ENCODE assay signal across 8 cellular contexts in the genomic region with DNA sequence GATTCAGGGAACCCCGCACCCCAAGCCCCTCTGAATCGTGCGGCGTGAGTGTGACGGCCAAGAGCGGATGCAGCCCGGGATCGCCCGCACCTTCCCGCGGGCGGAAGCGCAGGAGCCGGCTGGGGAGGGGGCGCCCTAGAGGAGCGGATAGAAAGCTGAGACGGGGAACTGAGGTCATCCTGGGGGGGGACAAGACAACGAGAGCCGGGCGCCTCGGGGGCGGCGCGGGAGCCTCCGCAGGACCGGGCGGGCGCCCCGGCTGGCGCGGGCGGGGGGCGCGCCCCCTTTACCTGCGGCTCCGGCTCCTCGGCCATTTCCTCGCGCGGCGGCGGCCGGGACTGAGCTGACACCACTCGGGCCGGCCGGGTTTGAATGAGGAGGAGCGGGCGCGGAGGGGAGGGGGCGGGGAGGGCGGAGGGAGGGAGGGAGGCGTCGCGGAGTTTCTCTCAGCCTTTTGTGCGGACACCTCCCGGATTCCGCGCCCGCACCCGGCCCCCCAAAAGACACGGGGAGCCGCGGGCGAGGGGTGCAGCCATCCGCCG. TPM values are rescaled to one million over a fixed set of nuclear protein-coding genes. Genes with fewer than 3 reads are reported as not detected.
DNase-seq lines count a peak whose midpoint lies in the region; ATAC-seq and TF ChIP-seq lines count a peak whose summit lies in the region.
"Not testable (repeated sequence)": the region's sequence is repeated elsewhere in the genome, so short reads cannot be mapped to it uniquely, and the experiment has no call there.

A gene (minus strand): TSS at position 374 of the 542 bp plus-strand sequence. CDS start 11,013 bp downstream, outside the sequence.

- peak within 1 kb of the TSS; percentile 95 for H3K27ac Mint-ChIP-seq in dendritic cell treated with granulocyte-macrophage colony-stimulating factor and Interleukin-4, amounts not matched to agents 40 ng/mL and 50 ng/mL, for 4 days

- peaks cover 47% of the 10 kb centered on the region for H3K4me1 ChIP-seq in A673 (ENCODE audit: insufficient read depth, low read length, poor library complexity, severe bottlenecking)
- not testable (repeated sequence) for H3K4me1 ChIP-seq in NT2/D1 (ENCODE audit: insufficient read depth, insufficient read length)

- not testable (repeated sequence) for H3K36me3 ChIP-seq in A673 (ENCODE audit: insufficient read depth, low read length, poor library complexity, severe bottlenecking); NT2/D1 (ENCODE audit: insufficient read depth, insufficient read length, low read length)

- peaks cover 35% of the 10 kb centered on the region for H3K4me1 Mint-ChIP-seq in dendritic cell treated with granulocyte-macrophage colony-stimulating factor and Interleukin-4, amounts not matched to agents 40 ng/mL and 50 ng/mL, for 4 days (ENCODE audit: low read depth)

- H3K27me3 ChIP-seq in A673 (replicated peaks; ENCODE audit: insufficient read depth, low read depth, low read length, poor library complexity); NT2/D1 (ENCODE audit: insufficient read depth, insufficient read length); layer of hippocampus (ENCODE audit: control insufficient read depth, insufficient read depth, low read length): not testable (repeated sequence)

- H3K36me3 Mint-ChIP-seq in dendritic cell treated with granulocyte-macrophage colony-stimulating factor and Interleukin-4, amounts not matched to agents 40 ng/mL and 50 ng/mL, for 4 days (ENCODE audit: low read depth) = peaks cover 46% of the 10 kb centered on the region

- peak within 1 kb of the TSS; percentile 94 for H3K9ac ChIP-seq in NT2/D1 (ENCODE audit: insufficient read length, low read depth)

- TF ChIP-seq CTCF in A673 (conservative IDR thresholded peaks at IDR 0.05; ENCODE audit: low read depth, low read length) = not testable (repeated sequence)

- CTCF ChIA-PET in A673 (lab: Charles Lee) = not testable (repeated sequence)

- ATAC-seq in GM19328 (IDR thresholded peaks at IDR 0.05; ENCODE audit: unreplicated experiment) (peak; percentile 21), HG03175 (IDR thresholded peaks at IDR 0.05; ENCODE audit: unreplicated experiment) (peak; percentile 34)

- not testable (repeated sequence) for BruUV-seq in A673 (replicated peaks; lab: Mats Ljungman, UMichigan)

- H3K27ac ChIP-seq in A673 (ENCODE audit: low read depth, low read length, poor library complexity, severe bottlenecking) (peak within 1 kb of the TSS; percentile 86), layer of hippocampus (ENCODE audit: low read depth, low read length) (peak within 1 kb of the TSS; percentile 88), skin epidermis (peak within 1 kb of the TSS; percentile 94 to 100 (median 99))

- peak within 1 kb of the TSS; percentile 79 for H3K4me3 ChIP-seq in A673 (ENCODE audit: low read depth, low read length, poor library complexity, severe bottlenecking)
- peak within 1 kb of the TSS; percentile 80 for H3K4me3 ChIP-seq in NT2/D1 (ENCODE audit: insufficient read length, low read depth)
- peak within 1 kb of the TSS; percentile 64 to 99 (median 80) for H3K4me3 ChIP-seq in skin epidermis

- intact Hi-C loops in A673 (cut with micrococcal nuclease; ENCODE audit: unreplicated experiment) = loop anchor here (5.0 to 10.0 kb wide), 2 partner anchors 161 to 324 kb away; no protein-coding TSS in a partner anchor
- intact Hi-C loops in dendritic cell treated with granulocyte-macrophage colony-stimulating factor and Interleukin-4, amounts not matched to agents 40 ng/mL and 50 ng/mL, for 4 days (cut with micrococcal nuclease) = loop anchor here (5.0 kb wide), 3 partner anchors 49 to 114 kb away; no protein-coding TSS in a partner anchor

- H3K27me3 Mint-ChIP-seq in dendritic cell treated with granulocyte-macrophage colony-stimulating factor and Interleukin-4, amounts not matched to agents 40 ng/mL and 50 ng/mL, for 4 days = not testable (repeated sequence)

- not testable (repeated sequence) for H3K9me3 ChIP-seq in A673 (ENCODE audit: low read depth, low read length, poor library complexity, severe bottlenecking); NT2/D1 (ENCODE audit: insufficient read depth, low read length)

- peak within 1 kb of the TSS; percentile 88 for H3K4me3 Mint-ChIP-seq in dendritic cell treated with granulocyte-macrophage colony-stimulating factor and Interleukin-4, amounts not matched to agents 40 ng/mL and 50 ng/mL, for 4 days

- DNase-seq in A673 (ENCODE audit: low spot score) = peak; percentile 72
- DNase-seq in NT2/D1 (ENCODE audit: low read depth, low spot score) = not testable (repeated sequence)
- DNase-seq in activated CD8-positive, alpha-beta memory T cell treated with anti-CD3 and anti-CD28 coated beads for 1 hour (ENCODE audit: extremely low read depth in 1 of 2, low read depth in 1 of 2) = peak; percentile 24 to 50

- POLR2A ChIA-PET in A673 (lab: Charles Lee; ENCODE audit: low non-redundant PET) = not testable (repeated sequence)

- H3K9me3 Mint-ChIP-seq in dendritic cell treated with granulocyte-macrophage colony-stimulating factor and Interleukin-4, amounts not matched to agents 40 ng/mL and 50 ng/mL, for 4 days = not testable (repeated sequence)

RNA-seq across cellular contexts. Expression of the gene that starts here (rescaled TPM):
- total RNA-seq in A673 (2021) = 27.0 and 37.7 TPM in 2 replicates
